10 cellular contexts compared by ENCODE assay signal in the genomic region with DNA sequence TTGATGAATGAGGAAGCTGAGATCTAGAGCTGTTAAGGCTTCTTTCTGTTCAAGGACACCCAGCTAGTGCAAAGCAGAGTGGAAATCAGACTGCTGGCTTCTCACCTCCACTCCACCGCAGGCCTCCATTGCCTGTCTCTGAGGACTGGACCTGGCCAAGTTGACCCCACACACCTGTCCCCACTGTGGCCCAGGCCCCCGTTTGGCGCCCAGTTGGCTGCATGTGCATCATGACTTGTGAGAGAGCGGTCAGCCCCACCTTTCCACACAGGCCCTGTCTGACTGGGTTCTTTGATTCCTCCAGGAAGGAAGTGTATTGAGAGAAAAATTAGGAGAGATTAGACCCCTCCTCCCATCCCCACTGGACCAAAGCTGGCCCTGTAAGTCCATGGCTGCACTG.
"Had no signal": no experiment of that assay in that cellular context is flagged by ENCODE, and none has a peak within 500 bp of the region (broad histone marks: within the 10 kb centered on the region; RNA-seq: fewer than 3 reads in every experiment).

No MANE protein-coding gene starts in this region.

- DNase-seq: GM23248, GOT3, H7, H9, HCEC 1CT, HFFc6 had no signal

- FAIRE-seq: H54 had no signal

- H2AFZ ChIP-seq: GM23248, GM23338 had no signal

- H3K4me1 ChIP-seq: HAP-1 had no signal

- H3K4me2 ChIP-seq: GM23338 had no signal

- H3K9ac ChIP-seq: GM23248 had no signal

- H3K36me3 ChIP-seq: HAP-1 had no signal

- H3K4me3 ChIP-seq: GM23248, GM23338, HAP-1 had no signal

- H3K9me3 ChIP-seq: HAP-1 had no signal

- ATAC-seq: GM23338, HCT116 had no signal

- H3K27ac ChIP-seq: GM23248 had no signal
